Comparison of ENCODE assay signal across 8 cellular contexts in genomic region chr5:156913719-156914370, GRCh38. TPM values are rescaled to one million over a fixed set of nuclear protein-coding genes. Genes with fewer than 3 reads are reported as not detected.
DNase-seq lines count a peak whose midpoint lies in the region; ATAC-seq and TF ChIP-seq lines count a peak whose summit lies in the region.

No MANE protein-coding gene starts in this region.

- 43 to 58% methylated on average over 3 to 5 of the region's 5 CpGs for WGBS in transverse colon (ENCODE audit: low coverage in 1 of 2), 2 donors
- 53 to 65% methylated on average over 5 of the region's 5 CpGs for WGBS in sigmoid colon, 2 donors

- intact Hi-C loops in activated T-helper 1 cell treated with anti-CD3 and anti-CD28 coated beads, Interleukin-12 subunit alpha, Interleukin-12 subunit beta, Interleukin-2, Interleukin-4 antibody, amounts not matched to agents 30 ng/mL and 10 ng/mL and 1 ng/mL, durations not matched to agents 14 hours and 24 hours and 36 hours (cut with micrococcal nuclease) = loop anchor here (1.0 to 5.0 kb wide), 3 partner anchors 9 to 62 kb away; partner anchors contain the start of gene PPP1R2B
- intact Hi-C loops in transverse colon (cut with DNase I; ENCODE audit: low total_unique reads) (no loop called here), sigmoid colon (cut with DNase I) (no loop called here)

- peaks cover 85% of the 10 kb centered on the region for H3K4me1 Mint-ChIP-seq in activated T-helper 1 cell treated with anti-CD3 and anti-CD28 coated beads, Interleukin-12 subunit alpha, Interleukin-12 subunit beta, Interleukin-2, Interleukin-4 antibody, amounts not matched to agents 30 ng/mL and 10 ng/mL and 1 ng/mL, durations not matched to agents 14 hours and 24 hours and 36 hours (ENCODE audit: low read depth)

- in situ Hi-C loops in transverse colon (cut with MboI; ENCODE audit: low pct_ligation_motif_present in 1 of 4, low pct_unique_long_range_greater_than_20kb in 1 of 4, low sequenced_read_pairs in 3 of 4) = no loop called here

- no peak overlapping the region for H3K4me3 ChIP-seq in transverse colon
- H3K4me3 ChIP-seq in sigmoid colon = no peak overlapping the region

- H3K36me3 ChIP-seq in transverse colon (no peaks in the 10 kb centered on the region), sigmoid colon (no peaks in the 10 kb centered on the region)

- DNase-seq in activated T-cell treated with anti-CD3 and anti-CD28 coated beads for 4 hours (peak; percentile 7), NCI-H1436 (lab: John Stamatoyannopoulos, UW) (peak; percentile 85), transverse colon (peak; percentile 38), AG20443 (ENCODE audit: low spot score) (no peak), sigmoid colon (no peak)
- DNase-seq in activated T-cell treated with anti-CD3 and anti-CD28 coated beads, Interleukin-2, amount 50 U/mL, for 48 hours = no peak
- DNase-seq in activated T-helper 1 cell treated with anti-CD3 and anti-CD28 coated beads, Interleukin-12 subunit alpha, Interleukin-12 subunit beta, Interleukin-2, Interleukin-4 antibody, amounts not matched to agents 30 ng/mL and 10 ng/mL and 1 ng/mL, durations not matched to agents 14 hours and 24 hours and 36 hours (ENCODE audit: low spot score) = peak; percentile 53

- H3K9me3 Mint-ChIP-seq in activated T-helper 1 cell treated with anti-CD3 and anti-CD28 coated beads, Interleukin-12 subunit alpha, Interleukin-12 subunit beta, Interleukin-2, Interleukin-4 antibody, amounts not matched to agents 30 ng/mL and 10 ng/mL and 1 ng/mL, durations not matched to agents 14 hours and 24 hours and 36 hours = peaks cover 15% of the 10 kb centered on the region

- no peaks in the 10 kb centered on the region for H3K27me3 ChIP-seq in transverse colon
- H3K27me3 ChIP-seq in sigmoid colon = no peaks in the 10 kb centered on the region

- H3K4me3 Mint-ChIP-seq in activated T-helper 1 cell treated with anti-CD3 and anti-CD28 coated beads, Interleukin-12 subunit alpha, Interleukin-12 subunit beta, Interleukin-2, Interleukin-4 antibody, amounts not matched to agents 30 ng/mL and 10 ng/mL and 1 ng/mL, durations not matched to agents 14 hours and 24 hours and 36 hours = peak overlapping the region; percentile 73

- H3K36me3 Mint-ChIP-seq in activated T-helper 1 cell treated with anti-CD3 and anti-CD28 coated beads, Interleukin-12 subunit alpha, Interleukin-12 subunit beta, Interleukin-2, Interleukin-4 antibody, amounts not matched to agents 30 ng/mL and 10 ng/mL and 1 ng/mL, durations not matched to agents 14 hours and 24 hours and 36 hours (ENCODE audit: low read depth) = peaks cover 64% of the 10 kb centered on the region

- peak; percentile 89 for ATAC-seq in HG02840 (IDR thresholded peaks at IDR 0.05; ENCODE audit: low FRiP score, unreplicated experiment)

- TF ChIP-seq POLR2A in transverse colon (IDR thresholded peaks at IDR 0.05) = no peak
- TF ChIP-seq POLR2A in sigmoid colon (IDR thresholded peaks at IDR 0.05) = no peak

- TF ChIP-seq CTCF in transverse colon (IDR thresholded peaks at IDR 0.05) (no peak), sigmoid colon (IDR thresholded peaks at IDR 0.05) (no peak)

- H3K27ac ChIP-seq in transverse colon (peak overlapping the region in 3 of 4 donors; percentile 21 to 69 (median 25)), sigmoid colon (no peak overlapping the region)

- H3K4me1 ChIP-seq in transverse colon = peaks cover 0 to 8% (median 0%) of the 10 kb centered on the region in 4 donors
- H3K4me1 ChIP-seq in sigmoid colon = no peaks in the 10 kb centered on the region

- H3K27ac Mint-ChIP-seq in activated T-helper 1 cell treated with anti-CD3 and anti-CD28 coated beads, Interleukin-12 subunit alpha, Interleukin-12 subunit beta, Interleukin-2, Interleukin-4 antibody, amounts not matched to agents 30 ng/mL and 10 ng/mL and 1 ng/mL, durations not matched to agents 14 hours and 24 hours and 36 hours = peak overlapping the region; percentile 99

- H3K9me3 ChIP-seq in transverse colon = no peaks in the 10 kb centered on the region
- H3K9me3 ChIP-seq in sigmoid colon = no peaks in the 10 kb centered on the region

- H3K27me3 Mint-ChIP-seq in activated T-helper 1 cell treated with anti-CD3 and anti-CD28 coated beads, Interleukin-12 subunit alpha, Interleukin-12 subunit beta, Interleukin-2, Interleukin-4 antibody, amounts not matched to agents 30 ng/mL and 10 ng/mL and 1 ng/mL, durations not matched to agents 14 hours and 24 hours and 36 hours (ENCODE audit: insufficient read depth) = no peaks in the 10 kb centered on the region

- TF ChIP-seq EP300 in transverse colon (IDR thresholded peaks at IDR 0.05; ENCODE audit: low read depth) (no peak), sigmoid colon (IDR thresholded peaks at IDR 0.05) (no peak)

RNA-seq across cellular contexts. Expression of gene TIMD4, which starts 49.2 kb away (rescaled TPM):
- 24.5 and 27.3 TPM in 2 replicates for total RNA-seq in activated T-helper 1 cell treated with anti-CD3 and anti-CD28 coated beads, Interleukin-12 subunit alpha, Interleukin-12 subunit beta, Interleukin-2, Interleukin-4 antibody, amounts not matched to agents 30 ng/mL and 10 ng/mL and 1 ng/mL, durations not matched to agents 14 hours and 24 hours and 36 hours
- total RNA-seq in transverse colon (1 to 10 TPM; 1.4 to 3.0 (median 2.3) TPM), sigmoid colon (1 to 10 TPM in 1 of 4 donors, under 1 TPM in 1, not detected in 2; 0.66 to 1.1 TPM)
- polyA plus RNA-seq in sigmoid colon = 1 to 10 TPM in 1 of 3 donors, not detected in 2; 7.3 TPM

Comparison
In these comparisons a context has a peak if more than half of its experiments do, and no peak if none do; other contexts are left out.
1. DNase-seq: peak in activated T-cell treated with anti-CD3 and anti-CD28 coated beads for 4 hours (single experiment), NCI-H1436 (single experiment), activated T-helper 1 cell treated with anti-CD3 and anti-CD28 coated beads, Interleukin-12 subunit alpha, Interleukin-12 subunit beta, Interleukin-2, Interleukin-4 antibody, amounts not matched to agents 30 ng/mL and 10 ng/mL and 1 ng/mL, durations not matched to agents 14 hours and 24 hours and 36 hours (single experiment) and transverse colon (single experiment); none in activated T-cell treated with anti-CD3 and anti-CD28 coated beads, Interleukin-2, amount 50 U/mL, for 48 hours (0 of 2), AG20443 (single experiment) and sigmoid colon (single experiment).
2. H3K27ac ChIP-seq: peak in transverse colon (3 of 4); none in sigmoid colon (0 of 4).